11 cellular contexts compared by ENCODE assay signal in the genomic region with DNA sequence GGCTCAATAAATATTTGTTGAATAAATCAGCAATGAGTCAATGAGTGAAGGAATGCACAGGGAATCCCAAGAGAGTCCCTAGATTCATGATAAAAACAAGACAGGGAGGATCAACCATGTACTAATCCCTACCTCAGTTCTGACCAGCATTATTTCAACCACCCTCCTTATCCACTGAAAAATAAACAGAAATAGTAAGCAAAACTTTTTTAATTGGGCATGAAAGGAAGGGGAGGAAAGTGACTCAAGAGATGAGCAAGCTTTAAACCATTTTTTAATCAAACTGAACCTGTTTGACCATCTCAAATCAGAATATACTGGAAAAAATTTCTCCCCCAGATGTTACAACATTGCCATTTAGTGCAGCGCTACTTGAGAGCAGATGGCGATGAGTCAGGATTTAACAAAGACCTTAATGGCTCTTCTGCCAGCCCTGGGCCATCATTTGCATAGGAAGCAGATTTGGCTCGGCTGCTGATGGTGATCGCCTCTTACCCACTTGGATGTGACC.
DNase-seq lines count a peak whose midpoint lies in the region; FAIRE-seq and TF ChIP-seq lines count a peak whose summit lies in the region.
"Had no signal": no experiment of that assay in that cellular context is flagged by ENCODE, and none has a peak within 500 bp of the region (broad histone marks: within the 10 kb centered on the region; RNA-seq: fewer than 3 reads in every experiment).

No MANE protein-coding gene starts in this region.

- no peak overlapping the region for H3K27ac Mint-ChIP-seq in Calu3 (ENCODE audit: unreplicated experiment)

- H3K27me3 Mint-ChIP-seq in Calu3 (ENCODE audit: unreplicated experiment): no peaks in the 10 kb centered on the region

- no peaks in the 10 kb centered on the region for H3K9me3 ChIP-seq in HAP-1
- H3K9me3 ChIP-seq: neutrophil had no signal

- no peaks in the 10 kb centered on the region for H3K36me3 ChIP-seq in HAP-1 (replicated peaks)
- H3K36me3 ChIP-seq: neutrophil had no signal

- no peaks in the 10 kb centered on the region for H3K36me3 Mint-ChIP-seq in Calu3 (ENCODE audit: insufficient read depth, unreplicated experiment)

- FAIRE-seq in D721Med (lab: Jason Lieb, UNC) (peak; percentile 97), islet of Langerhans (lab: Jason Lieb, UNC) (peak; percentile 99), GM12892 (lab: Jason Lieb, UNC) (no peak)

- no peaks in the 10 kb centered on the region for H3K4me1 Mint-ChIP-seq in Calu3 (ENCODE audit: low read depth, unreplicated experiment)

- in situ Hi-C loops in HAP-1 (cut with MboI; ENCODE audit: low sequenced_read_pairs): no loop called here

- H3K27me3 ChIP-seq in HAP-1 (ENCODE audit: low read depth): 0 out of 2 replicates have a peak, but pooled peaks cover 6% of the 10 kb centered on the region
- H3K27me3 ChIP-seq: neutrophil had no signal

- CTCF ChIA-PET in Calu3 (lab: Charles Lee): interaction anchor here (0.8 kb wide), 1 partner anchor 594 kb away, joined by 3 read pairs; no protein-coding TSS in a partner anchor

- DNase-seq in D721Med (ENCODE audit: insufficient read length, low spot score) (no peak), NCI-H1105 (lab: John Stamatoyannopoulos, UW) (peak; percentile 34), T1000 (lab: John Stamatoyannopoulos, UW) (peak; percentile 47), GM12892 (ENCODE audit: insufficient read length) (no peak), HAP-1 (ENCODE audit: low spot score in 2 of 2) (no peak), Calu3 (no peak)
- no peak for DNase-seq in stimulated activated CD4-positive, alpha-beta T cell treated with anti-CD3 and anti-CD28 coated beads, Interleukin-4, amount 100 ng/mL, for 24 hours
- DNase-seq: DND-41; effector memory CD4-positive, alpha-beta T cell had no signal

- H3K4me1 ChIP-seq in HAP-1: no peaks in the 10 kb centered on the region; the same call in 1 of the 2 replicates

- no TSS peak for BruUV-seq in Calu3 (replicated peaks; lab: Mats Ljungman, UMichigan)

- intact Hi-C loops in Calu3 (cut with micrococcal nuclease; ENCODE audit: unreplicated experiment): no loop called here

- no peak overlapping the region for H3K4me3 ChIP-seq in HAP-1

- TF ChIP-seq POLR2A in GM12892 (IDR thresholded peaks at IDR 0.05; ENCODE audit: low read depth, low read length): no peak

- no peaks in the 10 kb centered on the region for H3K9me3 Mint-ChIP-seq in Calu3 (ENCODE audit: low read depth, unreplicated experiment)

- H3K4me3 Mint-ChIP-seq in Calu3 (ENCODE audit: low read depth, unreplicated experiment): no peak overlapping the region

- no peak for TF ChIP-seq CTCF in D721Med (IDR thresholded peaks at IDR 0.05; ENCODE audit: insufficient read depth, missing control alignments)
- no peak for TF ChIP-seq CTCF in Calu3 (IDR thresholded peaks at IDR 0.05; ENCODE audit: unreplicated experiment)

Comparison
In these comparisons a context has a peak if more than half of its experiments do, and no peak if none do; other contexts are left out.
1. DNase-seq: peak in NCI-H1105 (single experiment) and T1000 (single experiment); none in D721Med (single experiment), GM12892 (single experiment), stimulated activated CD4-positive, alpha-beta T cell treated with anti-CD3 and anti-CD28 coated beads, Interleukin-4, amount 100 ng/mL, for 24 hours (single experiment), HAP-1 (0 of 2) and Calu3 (single experiment).